In the genomic region with DNA sequence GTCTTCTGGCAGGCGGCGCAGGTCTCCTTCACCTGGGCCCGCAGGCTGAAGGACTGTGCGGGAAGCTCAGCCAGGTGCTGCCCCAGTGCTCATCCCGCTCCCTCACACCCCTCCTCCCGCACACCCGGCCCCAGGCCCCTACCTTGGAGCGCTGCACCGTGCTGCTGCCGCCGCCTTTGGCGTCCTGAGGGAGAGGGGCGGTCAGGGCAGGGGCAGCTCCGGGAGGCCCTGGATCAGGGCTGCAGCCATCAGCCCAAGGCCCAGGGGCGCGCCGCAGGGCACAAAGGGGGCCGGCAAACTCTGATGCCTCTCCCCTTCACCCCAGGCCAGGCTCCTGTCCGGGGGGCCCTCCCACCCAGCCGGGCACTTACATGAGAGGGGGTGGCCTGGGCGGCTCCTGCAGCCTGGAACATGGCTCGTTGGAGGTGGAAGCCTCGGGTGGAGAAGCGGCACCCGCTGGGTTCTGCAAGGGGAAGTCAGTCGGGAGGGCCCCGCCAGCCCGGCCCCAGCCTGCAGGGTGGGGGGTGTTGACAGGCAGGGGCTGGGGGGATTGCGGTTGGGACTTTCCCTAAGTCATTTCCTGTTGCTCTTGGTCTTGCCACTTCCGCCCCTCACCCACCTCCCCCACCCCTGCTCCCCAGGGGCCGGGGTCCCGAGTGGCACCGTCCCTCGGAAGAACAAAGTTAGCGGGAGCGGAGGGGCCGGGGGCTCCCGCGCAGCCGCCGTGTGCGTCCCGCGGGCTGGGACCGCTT, we compare ENCODE assay signal across 8 cellular contexts. TPM values are rescaled to one million over a fixed set of nuclear protein-coding genes. Genes with fewer than 3 reads are reported as not detected.
A peak's percentile ranks its signal among the peaks of the same experiment; 100 is the strongest.
DNase-seq lines count a peak whose midpoint lies in the region; ATAC-seq and TF ChIP-seq lines count a peak whose summit lies in the region.

No MANE protein-coding gene starts in this region.

- 3 to 15% (median 7%) methylated on average over 8 to 45 of the region's 45 CpGs for WGBS in stomach, 5 donors

- peak; percentile 22 for ATAC-seq in GM21447 (IDR thresholded peaks at IDR 0.05; ENCODE audit: unreplicated experiment)

- intact Hi-C loops in stomach (cut with DNase I; ENCODE audit: low total_unique reads), result no loop called here

- peaks cover 7 to 75% (median 7%) of the 10 kb centered on the region in 3 donors for H3K36me3 Mint-ChIP-seq in CD8-positive, alpha-beta memory T cell
- peaks cover 11% of the 10 kb centered on the region for H3K36me3 Mint-ChIP-seq in nephron (ENCODE audit: low read depth)

- H3K36me3 ChIP-seq in CD8-positive, alpha-beta memory T cell (ENCODE audit: insufficient read depth, low read length), result peaks cover 19% of the 10 kb centered on the region
- peaks cover 2 to 35% (median 33%) of the 10 kb centered on the region in 4 donors for H3K36me3 ChIP-seq in stomach

- no peaks in the 10 kb centered on the region for H3K27me3 ChIP-seq in CD8-positive, alpha-beta memory T cell (ENCODE audit: insufficient read depth, low read length, poor library complexity, severe bottlenecking)
- no peaks in the 10 kb centered on the region for H3K27me3 ChIP-seq in stomach

- peaks cover 0 to 3% of the 10 kb centered on the region in 2 donors for H3K27me3 Mint-ChIP-seq in CD8-positive, alpha-beta memory T cell
- H3K27me3 Mint-ChIP-seq in nephron (ENCODE audit: low read depth), result peaks cover 3% of the 10 kb centered on the region

- TF ChIP-seq POLR2A in stomach (IDR thresholded peaks at IDR 0.05), result no peak

- DNase-seq in CD8-positive, alpha-beta memory T cell, result peak; percentile 80 to 97 (median 94)
- DNase-seq in NCI-H526 treated with DMSO at 0.1 percent for 48 hours (lab: John Stamatoyannopoulos, UW), result peak; percentile 38
- DNase-seq in activated CD8-positive, alpha-beta memory T cell treated with anti-CD3 and anti-CD28 coated beads for 24 hours, result peak; percentile 91
- DNase-seq in epithelial cell of proximal tubule (ENCODE audit: low read depth), result no peak
- peak; percentile 64 for DNase-seq in stomach
- DNase-seq in NCI-H2107 (lab: John Stamatoyannopoulos, UW), result no peak

- H3K4me3 Mint-ChIP-seq in CD8-positive, alpha-beta memory T cell, result peak overlapping the region; percentile 98 to 100 (median 98)
- peak overlapping the region; percentile 79 to 90 (median 90) for H3K4me3 Mint-ChIP-seq in nephron

- no peak for TF ChIP-seq EP300 in stomach (IDR thresholded peaks at IDR 0.05)

- H3K4me3 ChIP-seq in CD8-positive, alpha-beta memory T cell (ENCODE audit: low read length), result peak overlapping the region; percentile 95
- H3K4me3 ChIP-seq in epithelial cell of proximal tubule (ENCODE audit: low read depth, low read length) (peak overlapping the region; percentile 60), stomach (peak overlapping the region; percentile 67 to 71 (median 69))

- peaks cover 0 to 6% (median 0%) of the 10 kb centered on the region in 5 donors for H3K9me3 Mint-ChIP-seq in CD8-positive, alpha-beta memory T cell
- no peaks in the 10 kb centered on the region for H3K9me3 Mint-ChIP-seq in nephron

- H3K4me1 ChIP-seq in CD8-positive, alpha-beta memory T cell (ENCODE audit: insufficient read depth, low read length), result peaks cover 60% of the 10 kb centered on the region
- peaks cover 35 to 80% (median 57%) of the 10 kb centered on the region in 4 donors for H3K4me1 ChIP-seq in stomach

- no peaks in the 10 kb centered on the region for H3K9me3 ChIP-seq in CD8-positive, alpha-beta memory T cell (ENCODE audit: low read length)
- H3K9me3 ChIP-seq in stomach, result no peaks in the 10 kb centered on the region

- H3K4me1 Mint-ChIP-seq in CD8-positive, alpha-beta memory T cell, result peaks cover 62 to 71% (median 66%) of the 10 kb centered on the region in 3 donors
- H3K4me1 Mint-ChIP-seq in nephron, result peaks cover 17% of the 10 kb centered on the region

- no peak for TF ChIP-seq CTCF in epithelial cell of proximal tubule (conservative IDR thresholded peaks at IDR 0.05; ENCODE audit: low read depth, low read length)
- no peak for TF ChIP-seq CTCF in nephron (IDR thresholded peaks at IDR 0.05; ENCODE audit: unreplicated experiment in 3 of 3)
- no peak for TF ChIP-seq CTCF in stomach (IDR thresholded peaks at IDR 0.05)

- POLR2A ChIA-PET in CD8-positive, alpha-beta memory T cell (lab: Charles Lee), result interaction anchor here (0.6 to 7.5 kb wide), 15 partner anchors 9 to 807 kb away, joined by 3 to 270 read pairs (median 7); a partner anchor contains a TSS

- CTCF ChIA-PET in CD8-positive, alpha-beta memory T cell (lab: Charles Lee), result interaction anchor here (1.0 to 10.4 kb wide), 8 partner anchors 11 to 133 kb away, joined by 3 to 251 read pairs (median 14); a partner anchor contains a TSS

- peak overlapping the region; percentile 74 for H3K27ac ChIP-seq in CD8-positive, alpha-beta memory T cell (ENCODE audit: low read depth, low read length)
- H3K27ac ChIP-seq in stomach, result peak overlapping the region; percentile 61 to 87 (median 82)

- peak overlapping the region; percentile 91 to 99 (median 97) for H3K27ac Mint-ChIP-seq in CD8-positive, alpha-beta memory T cell
- no peak overlapping the region for H3K27ac Mint-ChIP-seq in nephron

RNA-seq across cellular contexts. Expression of a gene that starts 0.9 kb away (rescaled TPM):
- total RNA-seq in CD8-positive, alpha-beta memory T cell, result 100 to 1,000 TPM; 236 to 240 TPM
- 495 TPM for polyA plus RNA-seq in CD8-positive, alpha-beta memory T cell
- 111 and 161 TPM in 2 replicates for total RNA-seq in epithelial cell of proximal tubule
- 10 to 100 TPM in 2 of 5 donors, 1 to 10 TPM in 3; 4.9 to 27.2 (median 9.6) TPM for total RNA-seq in stomach
- polyA plus RNA-seq in stomach, result 10 to 100 TPM; 12.0 to 21.0 (median 20.2) TPM

RNA-seq across cellular contexts. Expression of a gene that starts 42.5 kb away (rescaled TPM):
- total RNA-seq in CD8-positive, alpha-beta memory T cell, result 10 to 100 TPM; 56.7 to 57.2 TPM
- 22.8 TPM for polyA plus RNA-seq in CD8-positive, alpha-beta memory T cell
- total RNA-seq in epithelial cell of proximal tubule (23.0 and 33.9 TPM in 2 replicates), stomach (10 to 100 TPM; 15.8 to 56.2 (median 31.3) TPM)
- polyA plus RNA-seq in stomach, result 10 to 100 TPM in 2 of 3 donors, 1 to 10 TPM in 1; 9.8 to 17.7 (median 12.6) TPM

Comparison
In these comparisons a context has a peak if more than half of its experiments do, and no peak if none do; other contexts are left out.
1. DNase-seq: peak in CD8-positive, alpha-beta memory T cell (5 of 5), NCI-H526 treated with DMSO at 0.1 percent for 48 hours (single experiment), activated CD8-positive, alpha-beta memory T cell treated with anti-CD3 and anti-CD28 coated beads for 24 hours (single experiment) and stomach (single experiment); none in epithelial cell of proximal tubule (single experiment) and NCI-H2107 (single experiment).
2. H3K27ac Mint-ChIP-seq: peak in CD8-positive, alpha-beta memory T cell (8 of 8); none in nephron (0 of 3).
3. Peak in every context shown above with its lines, with median percentiles within 50 percentile points of each other: H3K4me3 ChIP-seq.